20 cellular contexts compared by ENCODE assay signal in genomic region chr9:77544491-77545000, GRCh38.
DNase-seq lines count a peak whose midpoint lies in the region; ATAC-seq, FAIRE-seq and TF ChIP-seq lines count a peak whose summit lies in the region.
"Had no signal": no experiment of that assay in that cellular context is flagged by ENCODE, and none has a peak within 500 bp of the region (broad histone marks: within the 10 kb centered on the region; RNA-seq: fewer than 3 reads in every experiment).

No MANE protein-coding gene starts in this region.

- H3K27ac ChIP-seq in foreskin keratinocyte, result no peak overlapping the region
- H3K27ac ChIP-seq in aorta (ENCODE audit: low read depth in 1 of 2, low read length in 2 of 2), result no peak overlapping the region
- H3K27ac ChIP-seq: KMS-11, PC-9 had no signal

- H3K27me3 ChIP-seq in foreskin keratinocyte (no peaks in the 10 kb centered on the region), aorta (ENCODE audit: control insufficient read depth in 1 of 2, insufficient read depth in 2 of 2, low read length in 1 of 2) (no peaks in the 10 kb centered on the region)
- H3K27me3 ChIP-seq: MG63 had no signal

- H3K9me3 ChIP-seq in aorta (ENCODE audit: control insufficient read depth, low read length), result no peaks in the 10 kb centered on the region

- H3K27ac Mint-ChIP-seq in activated CD8-positive, alpha-beta T cell treated with anti-CD3 and anti-CD28 coated beads for 36 hours, result no peak overlapping the region
- H3K27ac Mint-ChIP-seq: CD4-positive, alpha-beta memory T cell had no signal

- no peaks in the 10 kb centered on the region for H3K27me3 Mint-ChIP-seq in activated CD8-positive, alpha-beta T cell treated with anti-CD3 and anti-CD28 coated beads for 36 hours

- CTCF ChIA-PET in activated CD8-positive, alpha-beta T cell treated with anti-CD3 and anti-CD28 coated beads for 36 hours (lab: Charles Lee), result no interaction called here

- intact Hi-C loops in activated CD8-positive, alpha-beta T cell treated with anti-CD3 and anti-CD28 coated beads for 36 hours (cut with micrococcal nuclease), result no loop called here
- intact Hi-C loops in aorta (cut with DNase I), result no loop called here

- POLR2A ChIA-PET in activated CD8-positive, alpha-beta T cell treated with anti-CD3 and anti-CD28 coated beads for 36 hours (lab: Charles Lee), result no interaction called here

- H3K4me1 Mint-ChIP-seq in activated CD8-positive, alpha-beta T cell treated with anti-CD3 and anti-CD28 coated beads for 36 hours (ENCODE audit: low read depth), result no peaks in the 10 kb centered on the region
- H3K4me1 Mint-ChIP-seq: CD4-positive, alpha-beta memory T cell had no signal

- no peak overlapping the region for H3K4me3 Mint-ChIP-seq in activated CD8-positive, alpha-beta T cell treated with anti-CD3 and anti-CD28 coated beads for 36 hours
- H3K4me3 Mint-ChIP-seq: CD4-positive, alpha-beta memory T cell had no signal

- H3K4me3 ChIP-seq in choroid plexus epithelial cell (ENCODE audit: low read depth, low read length) (no peak overlapping the region), aorta (ENCODE audit: low read length in 2 of 2) (no peak overlapping the region)
- H3K4me3 ChIP-seq: GM12878, MG63, PC-9 had no signal

- no peak for TF ChIP-seq CTCF in choroid plexus epithelial cell (conservative IDR thresholded peaks at IDR 0.05; ENCODE audit: low read depth, low read length)
- no peak for TF ChIP-seq CTCF in foreskin keratinocyte (conservative IDR thresholded peaks at IDR 0.05)
- TF ChIP-seq CTCF in activated CD8-positive, alpha-beta T cell treated with anti-CD3 and anti-CD28 coated beads for 36 hours (IDR thresholded peaks at IDR 0.05), result no peak

- FAIRE-seq in frontal cortex (lab: Jason Lieb, UNC), result no peak
- FAIRE-seq: GM12878 had no signal

- DNase-seq in HT1080 (ENCODE audit: low read depth) (peak; percentile 7), choroid plexus epithelial cell (ENCODE audit: low read depth) (peak; percentile 33), foreskin keratinocyte (peak; percentile 4 to 12), renal cortical epithelial cell (ENCODE audit: low read depth) (peak; percentile 2), frontal cortex (ENCODE audit: low spot score in 2 of 2) (no peak), aorta (no peak)
- no peak for DNase-seq in activated CD8-positive, alpha-beta T cell treated with anti-CD3 and anti-CD28 coated beads for 36 hours
- DNase-seq: CD4-positive, alpha-beta memory T cell; DMS79; GDM1; GOT3; MG63; NCI-H1105; NCI-H1694; NCI-H510A treated with DMSO at 0.1 percent for 48 hours; NCI-H82; PC-9 had no signal

- no peak for ATAC-seq in foreskin keratinocyte
- ATAC-seq in activated CD8-positive, alpha-beta T cell treated with anti-CD3 and anti-CD28 coated beads for 36 hours, result no peak
- ATAC-seq in HG02678 (IDR thresholded peaks at IDR 0.05; ENCODE audit: unreplicated experiment), result no peak
- ATAC-seq in aorta (ENCODE audit: low FRiP score), result no peak
- ATAC-seq: GM12878 had no signal

- H3K36me3 Mint-ChIP-seq in activated CD8-positive, alpha-beta T cell treated with anti-CD3 and anti-CD28 coated beads for 36 hours (ENCODE audit: low read depth), result peaks cover 2% of the 10 kb centered on the region

- 27 to 32% methylated on average over 3 of the region's 3 CpGs for WGBS in aorta, 2 donors

- H3K9me3 Mint-ChIP-seq in activated CD8-positive, alpha-beta T cell treated with anti-CD3 and anti-CD28 coated beads for 36 hours, result peaks cover 18% of the 10 kb centered on the region

- H3K36me3 ChIP-seq in aorta (ENCODE audit: control insufficient read depth in 1 of 2, insufficient read depth in 2 of 2, low read length in 1 of 2), result no peaks in the 10 kb centered on the region
- H3K36me3 ChIP-seq: MG63 had no signal

- H3K4me1 ChIP-seq in foreskin keratinocyte, result peaks cover 2% of the 10 kb centered on the region
- H3K4me1 ChIP-seq in aorta (ENCODE audit: control insufficient read depth in 1 of 2, insufficient read depth in 2 of 2, low read length in 2 of 2), result no peaks in the 10 kb centered on the region

Comparison
In these comparisons a context has a peak if more than half of its experiments do, and no peak if none do; other contexts are left out.
1. DNase-seq: peak in HT1080 (single experiment), choroid plexus epithelial cell (single experiment), foreskin keratinocyte (2 of 2) and renal cortical epithelial cell (single experiment); none in activated CD8-positive, alpha-beta T cell treated with anti-CD3 and anti-CD28 coated beads for 36 hours (single experiment), frontal cortex (0 of 2) and aorta (0 of 2).